In the genomic region with DNA sequence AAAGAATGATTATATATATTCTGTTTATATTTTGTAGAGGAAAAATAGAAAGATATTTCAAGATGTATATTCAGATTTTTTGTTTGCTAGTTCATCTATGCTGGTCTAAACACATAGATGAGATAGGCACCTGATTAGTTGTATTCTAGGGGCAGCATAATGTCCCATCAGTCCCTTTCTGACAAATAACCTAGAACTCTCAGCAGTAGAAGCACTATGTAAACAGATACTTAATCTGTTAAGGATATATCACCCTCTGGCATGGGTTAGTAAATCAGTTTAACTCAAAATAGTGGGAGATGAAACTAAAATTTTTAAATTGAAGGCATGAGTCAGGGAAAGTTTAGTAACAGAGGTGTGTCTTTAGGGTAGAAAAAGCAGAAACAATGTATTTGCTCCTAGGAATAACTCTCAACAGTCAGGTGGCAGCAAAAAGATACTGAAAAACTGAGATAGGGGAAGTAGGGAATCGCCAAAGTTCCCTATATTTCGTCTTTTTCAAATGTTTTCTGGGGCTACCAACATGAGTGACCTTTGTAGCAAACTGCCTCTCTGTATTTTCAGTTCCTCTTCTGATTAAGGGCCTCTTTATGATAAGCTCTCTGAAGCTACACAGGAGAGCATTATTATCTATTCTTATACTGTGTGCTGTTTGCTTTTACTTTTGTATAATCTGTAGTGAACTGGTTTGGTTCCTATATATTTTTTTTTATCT, we compare ENCODE assay signal across 1 cellular context.
TF ChIP-seq lines count a peak whose summit lies in the region.

No MANE protein-coding gene starts in this region.

TF ChIP-seq in GM12878, 131 proteins besides CTCF, POLR2A, EP300 and RAD21 (continued from another document):
- TF ChIP-seq, protein P1, sequence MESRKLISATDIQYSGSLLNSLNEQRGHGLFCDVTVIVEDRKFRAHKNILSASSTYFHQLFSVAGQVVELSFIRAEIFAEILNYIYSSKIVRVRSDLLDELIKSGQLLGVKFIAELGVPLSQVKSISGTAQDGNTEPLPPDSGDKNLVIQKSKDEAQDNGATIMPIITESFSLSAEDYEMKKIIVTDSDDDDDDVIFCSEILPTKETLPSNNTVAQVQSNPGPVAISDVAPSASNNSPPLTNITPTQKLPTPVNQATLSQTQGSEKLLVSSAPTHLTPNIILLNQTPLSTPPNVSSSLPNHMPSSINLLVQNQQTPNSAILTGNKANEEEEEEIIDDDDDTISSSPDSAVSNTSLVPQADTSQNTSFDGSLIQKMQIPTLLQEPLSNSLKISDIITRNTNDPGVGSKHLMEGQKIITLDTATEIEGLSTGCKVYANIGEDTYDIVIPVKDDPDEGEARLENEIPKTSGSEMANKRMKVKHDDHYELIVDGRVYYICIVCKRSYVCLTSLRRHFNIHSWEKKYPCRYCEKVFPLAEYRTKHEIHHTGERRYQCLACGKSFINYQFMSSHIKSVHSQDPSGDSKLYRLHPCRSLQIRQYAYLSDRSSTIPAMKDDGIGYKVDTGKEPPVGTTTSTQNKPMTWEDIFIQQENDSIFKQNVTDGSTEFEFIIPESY (IDR thresholded peaks at IDR 0.05), result no peak
- no peak for TF ChIP-seq BCL3 (IDR thresholded peaks at IDR 0.05; ENCODE audit: borderline replicate concordance, insufficient read depth, low read depth, low read length, poor library complexity, severe bottlenecking)
- TF ChIP-seq GABPA (IDR thresholded peaks at IDR 0.05; ENCODE audit: low read depth), result peak; percentile 31; the same call in 1 of the 2 replicates
- TF ChIP-seq SREBF1 (IDR thresholded peaks at IDR 0.05; ENCODE audit: low read length), result no peak
- no peak for TF ChIP-seq TCF12 (IDR thresholded peaks at IDR 0.05; ENCODE audit: low read depth, low read length)
- TF ChIP-seq POLR2AphosphoS5 (IDR thresholded peaks at IDR 0.05; ENCODE audit: low read length), result no peak
- TF ChIP-seq USF1 (IDR thresholded peaks at IDR 0.05; ENCODE audit: borderline replicate concordance, extremely low read length, insufficient read depth, low read depth, low read length), result no peak
- TF ChIP-seq EZH2 (IDR thresholded peaks at IDR 0.05; ENCODE audit: borderline replicate concordance, control insufficient read depth, low read depth, low read length), result no peak
- TF ChIP-seq PBX3 (IDR thresholded peaks at IDR 0.05; ENCODE audit: insufficient replicate concordance, low read depth, low read length), result no peak
- TF ChIP-seq, protein P2, sequence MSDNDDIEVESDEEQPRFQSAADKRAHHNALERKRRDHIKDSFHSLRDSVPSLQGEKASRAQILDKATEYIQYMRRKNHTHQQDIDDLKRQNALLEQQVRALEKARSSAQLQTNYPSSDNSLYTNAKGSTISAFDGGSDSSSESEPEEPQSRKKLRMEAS (IDR thresholded peaks at IDR 0.05; ENCODE audit: low read depth, low read length), result no peak
- no peak for TF ChIP-seq CBX5 (IDR thresholded peaks at IDR 0.05; ENCODE audit: low read depth)
